ENCODE assay signal across 20 cellular contexts in the genomic region with DNA sequence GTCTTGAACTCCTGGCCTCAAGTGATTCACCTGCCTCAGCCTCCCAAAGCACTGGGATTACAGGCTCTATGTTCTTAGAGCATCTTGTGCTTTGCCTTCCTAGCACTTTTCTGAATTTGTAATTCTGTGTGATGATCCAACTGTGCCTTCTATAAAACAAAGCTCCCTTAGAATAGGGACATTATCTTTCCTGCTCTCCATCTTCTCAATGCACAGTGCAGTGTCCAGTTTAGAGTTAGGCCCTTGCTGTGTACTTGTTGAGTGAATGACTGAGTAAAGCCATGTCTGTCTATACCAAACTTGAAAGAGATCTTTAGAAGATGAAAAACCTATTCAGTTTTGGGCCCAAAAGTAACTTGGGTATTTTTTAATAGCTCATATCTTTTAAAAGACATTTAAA. TPM values are rescaled to one million over a fixed set of nuclear protein-coding genes. Genes with fewer than 3 reads are reported as not detected.
DNase-seq lines count a peak whose midpoint lies in the region; FAIRE-seq and TF ChIP-seq lines count a peak whose summit lies in the region.
"Had no signal": no experiment of that assay in that cellular context is flagged by ENCODE, and none has a peak within 500 bp of the region (broad histone marks: within the 10 kb centered on the region; RNA-seq: fewer than 3 reads in every experiment).

No MANE protein-coding gene starts in this region.

- H3K27me3 ChIP-seq in astrocyte (ENCODE audit: insufficient read depth, low read length) (no peaks in the 10 kb centered on the region), stomach (no peaks in the 10 kb centered on the region)
- H3K27me3 ChIP-seq: BLaER1 treated with 17β-estradiol and CSF1 and Interleukin-3, amounts not matched to agents 10 nM and 100 nM had no signal

- H3K4me3 Mint-ChIP-seq in astrocyte (ENCODE audit: unreplicated experiment) = peak overlapping the region; percentile 6
- H3K4me3 Mint-ChIP-seq in neural crest cell = peak overlapping the region; percentile 14
- H3K4me3 Mint-ChIP-seq: B cell; CD8-positive, alpha-beta T cell had no signal

- TF ChIP-seq CTCF in astrocyte (IDR thresholded peaks at IDR 0.05; ENCODE audit: insufficient read depth, low read depth, low read length) = no peak
- no peak for TF ChIP-seq CTCF in neural crest cell (conservative IDR thresholded peaks at IDR 0.05)
- no peak for TF ChIP-seq CTCF in stomach (IDR thresholded peaks at IDR 0.05)

- H3K4me3 ChIP-seq in astrocyte (ENCODE audit: insufficient read depth, low read depth, low read length) (no peak overlapping the region), stomach (no peak overlapping the region)
- H3K4me3 ChIP-seq: A549; BLaER1 treated with 17β-estradiol and CSF1 and Interleukin-3, amounts not matched to agents 10 nM and 100 nM; GM23248; HAP-1 had no signal

- H3K27me3 Mint-ChIP-seq in astrocyte (ENCODE audit: low read depth, unreplicated experiment) (no peaks in the 10 kb centered on the region), neural crest cell (ENCODE audit: low read depth) (no peaks in the 10 kb centered on the region)
- H3K27me3 Mint-ChIP-seq: B cell had no signal

- H3K27ac ChIP-seq in astrocyte (ENCODE audit: low read depth, low read length) (no peak overlapping the region), substantia nigra (ENCODE audit: low read depth, low read length, poor library complexity, severe bottlenecking) (peak overlapping the region; percentile 74), stomach (no peak overlapping the region)
- H3K27ac ChIP-seq: 22Rv1; A549; BLaER1 treated with 17β-estradiol and CSF1 and Interleukin-3, amounts not matched to agents 10 nM and 100 nM; GM23248 had no signal

- peaks cover 74% of the 10 kb centered on the region for H4K20me1 ChIP-seq in astrocyte (ENCODE audit: insufficient read depth, low read length)

- H3K27ac Mint-ChIP-seq in astrocyte (ENCODE audit: unreplicated experiment) = no peak overlapping the region
- no peak overlapping the region for H3K27ac Mint-ChIP-seq in neural crest cell (ENCODE audit: unreplicated experiment)
- H3K27ac Mint-ChIP-seq: B cell; CD8-positive, alpha-beta T cell had no signal

- no peak for FAIRE-seq in astrocyte (lab: Jason Lieb, UNC)
- FAIRE-seq: A549, G401.6, GM12892, GM18507, HTR-8/SVneo had no signal

- peaks cover 2% of the 10 kb centered on the region for H3K36me3 ChIP-seq in astrocyte (ENCODE audit: insufficient read depth, low read length)
- peaks cover 0 to 17% (median 7%) of the 10 kb centered on the region in 4 donors for H3K36me3 ChIP-seq in stomach

- H3K9me3 Mint-ChIP-seq in astrocyte (ENCODE audit: unreplicated experiment) = no peaks in the 10 kb centered on the region
- no peaks in the 10 kb centered on the region for H3K9me3 Mint-ChIP-seq in neural crest cell
- H3K9me3 Mint-ChIP-seq: CD8-positive, alpha-beta T cell had no signal

- H3K36me3 Mint-ChIP-seq in astrocyte (ENCODE audit: low read depth, unreplicated experiment) (peaks cover 5% of the 10 kb centered on the region), neural crest cell (ENCODE audit: low read depth) (peaks cover 2% of the 10 kb centered on the region)

- H3K4me1 Mint-ChIP-seq in astrocyte (ENCODE audit: low read depth, unreplicated experiment) = peaks cover 3% of the 10 kb centered on the region
- peaks cover 14% of the 10 kb centered on the region for H3K4me1 Mint-ChIP-seq in neural crest cell

- no peak for TF ChIP-seq POLR2A in stomach (IDR thresholded peaks at IDR 0.05)

- intact Hi-C loops in stomach (cut with DNase I; ENCODE audit: low total_unique reads) = no loop called here

- peaks cover 97% of the 10 kb centered on the region for H3K79me2 ChIP-seq in astrocyte (ENCODE audit: insufficient read depth, low read length)

- no peak for TF ChIP-seq EP300 in stomach (IDR thresholded peaks at IDR 0.05)

- H3K4me1 ChIP-seq in astrocyte (ENCODE audit: insufficient read depth, low read length) (peaks cover 7% of the 10 kb centered on the region), stomach (peaks cover 13 to 58% (median 30%) of the 10 kb centered on the region in 4 donors)

- H3K4me2 ChIP-seq in astrocyte (ENCODE audit: low read length) = no peak overlapping the region
- H3K4me2 ChIP-seq: A549; BLaER1 treated with 17β-estradiol and CSF1 and Interleukin-3, amounts not matched to agents 10 nM and 100 nM had no signal

- no peak overlapping the region for H2AFZ ChIP-seq in astrocyte (ENCODE audit: low read depth, low read length)
- H2AFZ ChIP-seq: GM23248 had no signal

- peak; percentile 36 for DNase-seq in Ammon's horn (ENCODE audit: low spot score)
- no peak for DNase-seq in astrocyte (ENCODE audit: low read depth)
- no peak for DNase-seq in neural crest cell (ENCODE audit: low read depth, low spot score)
- DNase-seq in substantia nigra (lab: John Stamatoyannopoulos, UW) = peak in 1 of 49 donors; percentile 7
- no peak for DNase-seq in activated T-cell treated with anti-CD3 and anti-CD28 coated beads, Interleukin-2, amount 50 U/mL, for 1 hour
- no peak for DNase-seq in SK-N-DZ (ENCODE audit: low spot score)
- no peak for DNase-seq in stomach
- DNase-seq: Calu3; CD8-positive, alpha-beta T cell; GM23248; IMR-90 had no signal

- no peak overlapping the region for H3K9ac ChIP-seq in astrocyte (ENCODE audit: low read length)
- H3K9ac ChIP-seq: BLaER1 treated with 17β-estradiol and CSF1 and Interleukin-3, amounts not matched to agents 10 nM and 100 nM; GM23248 had no signal

- H3K9me3 ChIP-seq in astrocyte (ENCODE audit: insufficient read depth, low read depth, low read length) (no peaks in the 10 kb centered on the region), stomach (no peaks in the 10 kb centered on the region)
- H3K9me3 ChIP-seq: A549; BLaER1 treated with 17β-estradiol and CSF1 and Interleukin-3, amounts not matched to agents 10 nM and 100 nM; HAP-1 had no signal

RNA-seq across cellular contexts. Expression of gene WDR20, which starts 5.2 kb away (rescaled TPM):
- total RNA-seq in astrocyte (22.4 and 23.6 TPM in 2 replicates), neural crest cell (28.2 and 30.2 TPM in 2 replicates), stomach (10 to 100 TPM; 13.9 to 44.2 (median 25.5) TPM)
- polyA plus RNA-seq in SK-N-DZ (2014; cell fraction: cytosol; rRNA removed) = 7.9 and 10.4 TPM in 2 replicates
- polyA plus RNA-seq in SK-N-DZ (2014; cell fraction: nucleus; rRNA removed) = 5.5 and 11.2 TPM in 2 replicates
- polyA plus RNA-seq in stomach = 1 to 10 TPM; 8.2 to 9.2 (median 8.4) TPM

RNA-seq across cellular contexts. Expression of gene HSP90AA1, which starts 58.1 kb away (rescaled TPM):
- total RNA-seq in astrocyte = 352 and 428 TPM in 2 replicates
- total RNA-seq in neural crest cell = 760 and 771 TPM in 2 replicates
- polyA plus RNA-seq in SK-N-DZ (2014; cell fraction: cytosol; rRNA removed) = 134 and 201 TPM in 2 replicates
- 122 and 173 TPM in 2 replicates for polyA plus RNA-seq in SK-N-DZ (2014; cell fraction: nucleus; rRNA removed)
- 100 to 1,000 TPM; 103 to 250 (median 213) TPM for total RNA-seq in stomach
- polyA plus RNA-seq in stomach = 100 to 1,000 TPM; 167 to 279 (median 236) TPM
